ENCODE assay signal across 1 cellular context in genomic region chr19:2650515-2650914, GRCh38.
A peak's percentile ranks its signal among the peaks of the same experiment; 100 is the strongest.
TF ChIP-seq lines count a peak whose summit lies in the region.

No MANE protein-coding gene starts in this region.

TF ChIP-seq in HepG2, 621 proteins besides CTCF, POLR2A, EP300 and RAD21 (continues in another document):
- TF ChIP-seq PCBP2 (optimal IDR thresholded peaks at IDR 0.05; ENCODE audit: low read depth, low read length, poor library complexity, severe bottlenecking) (no peak), SOX6 (IDR thresholded peaks at IDR 0.05) (no peak), SOX6 (CRISPR knock-in tag; IDR thresholded peaks at IDR 0.05) (peak; percentile 36), MXD3 (CRISPR knock-in tag; IDR thresholded peaks at IDR 0.05) (peak; percentile 56; the same call in 1 of the 2 replicates), TBL1XR1 (IDR thresholded peaks at IDR 0.05; ENCODE audit: borderline replicate concordance, low read length, partially characterized antibody) (peak; percentile 97), CERS6 (CRISPR knock-in tag; IDR thresholded peaks at IDR 0.05) (no peak), NFKB2 (CRISPR knock-in tag; IDR thresholded peaks at IDR 0.05; ENCODE audit: borderline replicate concordance) (peak; percentile 26; the same call in 1 of the 2 replicates), SOX13 (IDR thresholded peaks at IDR 0.05) (no peak), SOX13 (CRISPR knock-in tag; conservative IDR thresholded peaks at IDR 0.05 in 1 of 2, IDR thresholded peaks at IDR 0.05 in 1 of 2) (peak in 1 of 2 experiments; percentile 12; a peak in 1 of 4 replicates), GATAD2A (CRISPR knock-in tag; IDR thresholded peaks at IDR 0.05) (peak; percentile 65), RARA (CRISPR knock-in tag; IDR thresholded peaks at IDR 0.05) (peak; percentile 98), PTBP1 (IDR thresholded peaks at IDR 0.05; ENCODE audit: low read depth, low read length, poor library complexity, severe bottlenecking) (no peak), ETV5 (CRISPR knock-in tag; IDR thresholded peaks at IDR 0.05; ENCODE audit: borderline replicate concordance) (no peak; the same call in 1 of the 2 replicates), EEA1 (CRISPR knock-in tag; IDR thresholded peaks at IDR 0.05; ENCODE audit: borderline replicate concordance) (no peak), BORCS8-MEF2B (CRISPR knock-in tag; IDR thresholded peaks at IDR 0.05) (peak; percentile 70), ZUFSP (CRISPR knock-in tag; IDR thresholded peaks at IDR 0.05; ENCODE audit: borderline replicate concordance) (no peak), ZNF556 (CRISPR knock-in tag; IDR thresholded peaks at IDR 0.05; ENCODE audit: borderline replicate concordance) (0 out of 2 replicates have a peak, but pooled peaks have one; percentile 35), ZFY (CRISPR knock-in tag; IDR thresholded peaks at IDR 0.05) (peak; percentile 29; the same call in 1 of the 2 replicates), TBX2 (CRISPR knock-in tag; IDR thresholded peaks at IDR 0.05; ENCODE audit: borderline replicate concordance) (peak; percentile 39; the same call in 1 of the 2 replicates), PITX1 (CRISPR knock-in tag; IDR thresholded peaks at IDR 0.05) (0 out of 2 replicates have a peak, but pooled peaks have one; percentile 57), ZBTB33 (CRISPR knock-in tag; IDR thresholded peaks at IDR 0.05) (0 out of 2 replicates have a peak, but pooled peaks have one; percentile 11), ZNF274 (CRISPR knock-in tag; IDR thresholded peaks at IDR 0.05) (0 out of 2 replicates have a peak, but pooled peaks have one; percentile 39), SALL1 (CRISPR knock-in tag; IDR thresholded peaks at IDR 0.05) (peak; percentile 79), ZNF605 (CRISPR knock-in tag; IDR thresholded peaks at IDR 0.05) (peak; percentile 76), ZHX1 (CRISPR knock-in tag; IDR thresholded peaks at IDR 0.05; ENCODE audit: low read depth) (no peak), ZNF430 (CRISPR knock-in tag; IDR thresholded peaks at IDR 0.05) (peak; percentile 23; the same call in 1 of the 2 replicates), FOXA3 (CRISPR knock-in tag; IDR thresholded peaks at IDR 0.05) (0 out of 2 replicates have a peak, but pooled peaks have one; percentile 17), ZFX (CRISPR knock-in tag; IDR thresholded peaks at IDR 0.05; ENCODE audit: low read depth) (peak; percentile 40; the same call in 1 of the 2 replicates), ZNF781 (CRISPR knock-in tag; IDR thresholded peaks at IDR 0.05; ENCODE audit: borderline replicate concordance, not compliant biosample characterization) (peak; percentile 34), ZNF253 (CRISPR knock-in tag; IDR thresholded peaks at IDR 0.05; ENCODE audit: borderline replicate concordance) (0 out of 2 replicates have a peak, but pooled peaks have one; percentile 17), ZFP36L1 (CRISPR knock-in tag; IDR thresholded peaks at IDR 0.05) (no peak), ARID4A (CRISPR knock-in tag; IDR thresholded peaks at IDR 0.05; ENCODE audit: borderline replicate concordance) (peak; percentile 71)
- TF ChIP-seq, protein P1, sequence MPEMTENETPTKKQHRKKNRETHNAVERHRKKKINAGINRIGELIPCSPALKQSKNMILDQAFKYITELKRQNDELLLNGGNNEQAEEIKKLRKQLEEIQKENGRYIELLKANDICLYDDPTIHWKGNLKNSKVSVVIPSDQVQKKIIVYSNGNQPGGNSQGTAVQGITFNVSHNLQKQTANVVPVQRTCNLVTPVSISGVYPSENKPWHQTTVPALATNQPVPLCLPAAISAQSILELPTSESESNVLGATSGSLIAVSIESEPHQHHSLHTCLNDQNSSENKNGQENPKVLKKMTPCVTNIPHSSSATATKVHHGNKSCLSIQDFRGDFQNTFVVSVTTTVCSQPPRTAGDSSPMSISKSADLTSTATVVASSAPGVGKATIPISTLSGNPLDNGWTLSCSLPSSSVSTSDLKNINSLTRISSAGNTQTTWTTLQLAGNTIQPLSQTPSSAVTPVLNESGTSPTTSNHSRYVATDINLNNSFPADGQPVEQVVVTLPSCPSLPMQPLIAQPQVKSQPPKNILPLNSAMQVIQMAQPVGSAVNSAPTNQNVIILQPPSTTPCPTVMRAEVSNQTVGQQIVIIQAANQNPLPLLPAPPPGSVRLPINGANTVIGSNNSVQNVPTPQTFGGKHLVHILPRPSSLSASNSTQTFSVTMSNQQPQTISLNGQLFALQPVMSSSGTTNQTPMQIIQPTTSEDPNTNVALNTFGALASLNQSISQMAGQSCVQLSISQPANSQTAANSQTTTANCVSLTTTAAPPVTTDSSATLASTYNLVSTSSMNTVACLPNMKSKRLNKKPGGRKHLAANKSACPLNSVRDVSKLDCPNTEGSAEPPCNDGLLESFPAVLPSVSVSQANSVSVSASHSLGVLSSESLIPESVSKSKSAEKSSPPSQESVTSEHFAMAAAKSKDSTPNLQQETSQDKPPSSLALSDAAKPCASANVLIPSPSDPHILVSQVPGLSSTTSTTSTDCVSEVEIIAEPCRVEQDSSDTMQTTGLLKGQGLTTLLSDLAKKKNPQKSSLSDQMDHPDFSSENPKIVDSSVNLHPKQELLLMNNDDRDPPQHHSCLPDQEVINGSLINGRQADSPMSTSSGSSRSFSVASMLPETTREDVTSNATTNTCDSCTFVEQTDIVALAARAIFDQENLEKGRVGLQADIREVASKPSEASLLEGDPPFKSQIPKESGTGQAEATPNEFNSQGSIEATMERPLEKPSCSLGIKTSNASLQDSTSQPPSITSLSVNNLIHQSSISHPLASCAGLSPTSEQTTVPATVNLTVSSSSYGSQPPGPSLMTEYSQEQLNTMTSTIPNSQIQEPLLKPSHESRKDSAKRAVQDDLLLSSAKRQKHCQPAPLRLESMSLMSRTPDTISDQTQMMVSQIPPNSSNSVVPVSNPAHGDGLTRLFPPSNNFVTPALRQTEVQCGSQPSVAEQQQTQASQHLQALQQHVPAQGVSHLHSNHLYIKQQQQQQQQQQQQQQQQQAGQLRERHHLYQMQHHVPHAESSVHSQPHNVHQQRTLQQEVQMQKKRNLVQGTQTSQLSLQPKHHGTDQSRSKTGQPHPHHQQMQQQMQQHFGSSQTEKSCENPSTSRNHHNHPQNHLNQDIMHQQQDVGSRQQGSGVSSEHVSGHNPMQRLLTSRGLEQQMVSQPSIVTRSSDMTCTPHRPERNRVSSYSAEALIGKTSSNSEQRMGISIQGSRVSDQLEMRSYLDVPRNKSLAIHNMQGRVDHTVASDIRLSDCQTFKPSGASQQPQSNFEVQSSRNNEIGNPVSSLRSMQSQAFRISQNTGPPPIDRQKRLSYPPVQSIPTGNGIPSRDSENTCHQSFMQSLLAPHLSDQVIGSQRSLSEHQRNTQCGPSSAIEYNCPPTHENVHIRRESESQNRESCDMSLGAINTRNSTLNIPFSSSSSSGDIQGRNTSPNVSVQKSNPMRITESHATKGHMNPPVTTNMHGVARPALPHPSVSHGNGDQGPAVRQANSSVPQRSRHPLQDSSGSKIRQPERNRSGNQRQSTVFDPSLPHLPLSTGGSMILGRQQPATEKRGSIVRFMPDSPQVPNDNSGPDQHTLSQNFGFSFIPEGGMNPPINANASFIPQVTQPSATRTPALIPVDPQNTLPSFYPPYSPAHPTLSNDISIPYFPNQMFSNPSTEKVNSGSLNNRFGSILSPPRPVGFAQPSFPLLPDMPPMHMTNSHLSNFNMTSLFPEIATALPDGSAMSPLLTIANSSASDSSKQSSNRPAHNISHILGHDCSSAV (CRISPR knock-in tag; IDR thresholded peaks at IDR 0.05; ENCODE audit: borderline replicate concordance): 0 out of 2 replicates have a peak, but pooled peaks have one; percentile 44
- TF ChIP-seq, protein P2, sequence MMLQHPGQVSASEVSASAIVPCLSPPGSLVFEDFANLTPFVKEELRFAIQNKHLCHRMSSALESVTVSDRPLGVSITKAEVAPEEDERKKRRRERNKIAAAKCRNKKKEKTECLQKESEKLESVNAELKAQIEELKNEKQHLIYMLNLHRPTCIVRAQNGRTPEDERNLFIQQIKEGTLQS (CRISPR knock-in tag; IDR thresholded peaks at IDR 0.05): no peak
- TF ChIP-seq, protein P3, sequence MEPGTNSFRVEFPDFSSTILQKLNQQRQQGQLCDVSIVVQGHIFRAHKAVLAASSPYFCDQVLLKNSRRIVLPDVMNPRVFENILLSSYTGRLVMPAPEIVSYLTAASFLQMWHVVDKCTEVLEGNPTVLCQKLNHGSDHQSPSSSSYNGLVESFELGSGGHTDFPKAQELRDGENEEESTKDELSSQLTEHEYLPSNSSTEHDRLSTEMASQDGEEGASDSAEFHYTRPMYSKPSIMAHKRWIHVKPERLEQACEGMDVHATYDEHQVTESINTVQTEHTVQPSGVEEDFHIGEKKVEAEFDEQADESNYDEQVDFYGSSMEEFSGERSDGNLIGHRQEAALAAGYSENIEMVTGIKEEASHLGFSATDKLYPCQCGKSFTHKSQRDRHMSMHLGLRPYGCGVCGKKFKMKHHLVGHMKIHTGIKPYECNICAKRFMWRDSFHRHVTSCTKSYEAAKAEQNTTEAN (CRISPR knock-in tag; conservative IDR thresholded peaks at IDR 0.05): no peak
